ENCODE assay signal across 8 cellular contexts in the genomic region with DNA sequence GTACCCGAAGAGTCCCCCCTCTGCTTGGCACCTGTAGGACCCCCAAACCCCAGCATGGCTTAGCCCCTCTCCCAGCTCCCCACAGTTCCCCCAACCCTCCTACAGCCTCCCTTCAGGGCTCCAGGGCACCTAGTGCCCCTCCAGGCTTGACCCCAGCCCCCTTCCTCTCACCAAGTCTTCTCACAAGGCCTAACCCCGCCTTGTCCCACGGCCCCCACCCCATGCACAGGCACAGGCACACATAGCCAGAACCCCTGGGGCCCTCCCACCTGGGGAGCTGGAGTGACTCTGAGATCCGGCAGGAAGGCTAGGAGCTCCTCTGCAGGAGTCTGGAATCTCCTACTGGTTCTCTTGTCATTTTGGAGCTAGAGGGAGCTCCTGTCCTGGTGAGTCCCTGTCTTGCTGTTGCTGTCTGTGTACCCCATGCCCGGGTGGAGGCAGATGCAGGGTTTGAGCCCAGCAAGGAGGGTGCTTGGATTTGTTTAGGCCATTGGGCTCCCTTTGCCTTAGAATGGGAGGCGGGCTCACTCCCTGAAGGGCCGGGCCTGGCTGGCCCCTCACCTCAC. TPM values are rescaled to one million over a fixed set of nuclear protein-coding genes. Genes with fewer than 3 reads are reported as not detected.
DNase-seq lines count a peak whose midpoint lies in the region; ATAC-seq and TF ChIP-seq lines count a peak whose summit lies in the region.

No MANE protein-coding gene starts in this region.

- no peak for TF ChIP-seq CTCF in vagina (IDR thresholded peaks at IDR 0.05)

- no peak for TF ChIP-seq POLR2A in vagina (IDR thresholded peaks at IDR 0.05)

- DNase-seq in activated naive CD4-positive, alpha-beta T cell treated with anti-CD3 and anti-CD28 coated beads, Interleukin-2, amount 10 ng/mL, durations not matched to agents 7 days and 5 days = no peak
- DNase-seq in activated naive CD4-positive, alpha-beta T cell treated with anti-CD3 and anti-CD28 coated beads, Interleukin-2, amount 50 U/mL, for 16 hours = no peak
- DNase-seq in cerebellar cortex (ENCODE audit: low spot score) (peak; percentile 75), mesenteric fat pad (ENCODE audit: low spot score) (peak; percentile 74), vagina (ENCODE audit: extremely low spot score in 2 of 2) (no peak), NCI-H1105 (lab: John Stamatoyannopoulos, UW) (no peak)

- peaks cover 100% of the 10 kb centered on the region for H3K4me1 Mint-ChIP-seq in activated naive CD4-positive, alpha-beta T cell treated with anti-CD3 and anti-CD28 coated beads, Interleukin-2, amount 10 ng/mL, durations not matched to agents 7 days and 5 days

- peaks cover 97% of the 10 kb centered on the region for H3K4me1 ChIP-seq in vagina

- peaks cover 46% of the 10 kb centered on the region for H3K36me3 Mint-ChIP-seq in activated naive CD4-positive, alpha-beta T cell treated with anti-CD3 and anti-CD28 coated beads, Interleukin-2, amount 10 ng/mL, durations not matched to agents 7 days and 5 days

- H3K27ac ChIP-seq in vagina = peak overlapping the region; percentile 95

- no peaks in the 10 kb centered on the region for H3K27me3 Mint-ChIP-seq in activated naive CD4-positive, alpha-beta T cell treated with anti-CD3 and anti-CD28 coated beads, Interleukin-2, amount 10 ng/mL, durations not matched to agents 7 days and 5 days

- H3K9me3 ChIP-seq in vagina = no peaks in the 10 kb centered on the region

- peak overlapping the region; percentile 97 for H3K27ac Mint-ChIP-seq in activated naive CD4-positive, alpha-beta T cell treated with anti-CD3 and anti-CD28 coated beads, Interleukin-2, amount 10 ng/mL, durations not matched to agents 7 days and 5 days

- ATAC-seq in GM18519 (IDR thresholded peaks at IDR 0.05; ENCODE audit: low FRiP score, unreplicated experiment) (no peak), GM18873 (IDR thresholded peaks at IDR 0.05; ENCODE audit: low FRiP score, unreplicated experiment) (no peak)

- no peaks in the 10 kb centered on the region for H3K27me3 ChIP-seq in vagina

- H3K4me3 ChIP-seq in vagina = peak overlapping the region; percentile 35 to 51

- intact Hi-C loops in vagina (cut with DNase I) = loop anchor here (10.0 kb wide), 1 partner anchor 119 kb away; no protein-coding TSS in a partner anchor

- no peaks in the 10 kb centered on the region for H3K36me3 ChIP-seq in vagina

- H3K4me3 Mint-ChIP-seq in activated naive CD4-positive, alpha-beta T cell treated with anti-CD3 and anti-CD28 coated beads, Interleukin-2, amount 10 ng/mL, durations not matched to agents 7 days and 5 days = peak overlapping the region; percentile 70

- H3K9me3 Mint-ChIP-seq in activated naive CD4-positive, alpha-beta T cell treated with anti-CD3 and anti-CD28 coated beads, Interleukin-2, amount 10 ng/mL, durations not matched to agents 7 days and 5 days = peaks cover 9% of the 10 kb centered on the region

- CTCF ChIA-PET in activated naive CD4-positive, alpha-beta T cell treated with anti-CD3 and anti-CD28 coated beads, Interleukin-2, amount 10 ng/mL, durations not matched to agents 7 days and 5 days (lab: Charles Lee) = interaction anchor here (0.7 to 14.1 kb wide), 23 partner anchors 9 to 166 kb away, joined by 3 to 160 read pairs (median 5); no protein-coding TSS in a partner anchor

RNA-seq across cellular contexts. Expression of gene KLF13, which starts 39.6 kb away (rescaled TPM):
- total RNA-seq in mesenteric fat pad (41.8 TPM), vagina (30.9 TPM)

Comparison
In these comparisons a context has a peak if more than half of its experiments do, and no peak if none do; other contexts are left out.
1. DNase-seq: peak in cerebellar cortex (single experiment) and mesenteric fat pad (single experiment); none in activated naive CD4-positive, alpha-beta T cell treated with anti-CD3 and anti-CD28 coated beads, Interleukin-2, amount 10 ng/mL, durations not matched to agents 7 days and 5 days (single experiment), activated naive CD4-positive, alpha-beta T cell treated with anti-CD3 and anti-CD28 coated beads, Interleukin-2, amount 50 U/mL, for 16 hours (single experiment), vagina (0 of 2) and NCI-H1105 (single experiment).